1 cellular context compared by ENCODE assay signal in genomic region chr11:96817488-96817887, GRCh38.
TF ChIP-seq lines count a peak whose summit lies in the region.

No MANE protein-coding gene starts in this region.

TF ChIP-seq in K562, 482 proteins besides CTCF, POLR2A, EP300 and RAD21 (continued from another document and continues in another):
- TF ChIP-seq TSHZ1 (CRISPR knock-in tag; IDR thresholded peaks at IDR 0.05) = no peak
- no peak for TF ChIP-seq PCBP2 (IDR thresholded peaks at IDR 0.05; ENCODE audit: low read depth, low read length, poor library complexity, severe bottlenecking)
- TF ChIP-seq MTA2 (IDR thresholded peaks at IDR 0.05; ENCODE audit: low read depth) = peak; percentile 90
- TF ChIP-seq ZBTB7A (IDR thresholded peaks at IDR 0.05; ENCODE audit: borderline replicate concordance, control insufficient read depth, low read depth, low read length) = no peak
- TF ChIP-seq KDM5B (IDR thresholded peaks at IDR 0.05; ENCODE audit: insufficient replicate concordance, low read depth, low read length) = no peak
- no peak for TF ChIP-seq SP2 (IDR thresholded peaks at IDR 0.05; ENCODE audit: extremely low read depth, low read depth, low read length, poor library complexity, severe bottlenecking)
- no peak for TF ChIP-seq CHD1 (IDR thresholded peaks at IDR 0.05; ENCODE audit: low read length)
- TF ChIP-seq ZNF584 (CRISPR knock-in tag; IDR thresholded peaks at IDR 0.05; ENCODE audit: low read depth) = 0 out of 2 replicates have a peak, but pooled peaks have one; percentile 28
- TF ChIP-seq SMARCC2 (IDR thresholded peaks at IDR 0.05; ENCODE audit: low read depth) = peak; percentile 90
- TF ChIP-seq ZNF140 (CRISPR knock-in tag; IDR thresholded peaks at IDR 0.05) = no peak
- TF ChIP-seq TCF7 (IDR thresholded peaks at IDR 0.05; ENCODE audit: borderline replicate concordance) = no peak
- no peak for TF ChIP-seq ZNF655 (CRISPR knock-in tag; IDR thresholded peaks at IDR 0.05)
- no peak for TF ChIP-seq PRMT5 (CRISPR knock-in tag; IDR thresholded peaks at IDR 0.05)
- no peak for TF ChIP-seq CC2D1A (IDR thresholded peaks at IDR 0.05)
- TF ChIP-seq ZNF280A (IDR thresholded peaks at IDR 0.05; ENCODE audit: low read depth, partially characterized antibody) = no peak
- no peak for TF ChIP-seq ASH1L (IDR thresholded peaks at IDR 0.05; ENCODE audit: borderline replicate concordance, low read depth, partially characterized antibody)
- no peak for TF ChIP-seq ELF4 (CRISPR knock-in tag; IDR thresholded peaks at IDR 0.05)
- TF ChIP-seq ZNF57 (CRISPR knock-in tag; IDR thresholded peaks at IDR 0.05) = no peak
- TF ChIP-seq KLF10 (CRISPR knock-in tag; IDR thresholded peaks at IDR 0.05) = no peak
- TF ChIP-seq FOSL1 (tag; conservative IDR thresholded peaks at IDR 0.05) = peak; percentile 94
- TF ChIP-seq ZBTB34 (CRISPR knock-in tag; IDR thresholded peaks at IDR 0.05) = no peak
- peak; percentile 80 for TF ChIP-seq ATF4 (CRISPR knock-in tag; IDR thresholded peaks at IDR 0.05)
- no peak for TF ChIP-seq DEAF1 (CRISPR knock-in tag; IDR thresholded peaks at IDR 0.05)
- TF ChIP-seq HDAC1 (IDR thresholded peaks at IDR 0.05) = peak; percentile 38 to 94; a peak in 2 of 4 replicates
- TF ChIP-seq HDAC2 (IDR thresholded peaks at IDR 0.05) = peak; percentile 97
- no peak for TF ChIP-seq EP400 (IDR thresholded peaks at IDR 0.05)
- TF ChIP-seq E2F5 (CRISPR knock-in tag; IDR thresholded peaks at IDR 0.05) = no peak
- TF ChIP-seq MAFF (IDR thresholded peaks at IDR 0.05; ENCODE audit: low read length) = no peak
- TF ChIP-seq ATF1 (CRISPR knock-in tag; IDR thresholded peaks at IDR 0.05) = no peak
- peak; percentile 89 for TF ChIP-seq ATF1 (tag; IDR thresholded peaks at IDR 0.05)
- peak; percentile 96 for TF ChIP-seq DPF2 (IDR thresholded peaks at IDR 0.05)
- TF ChIP-seq SMAD4 (CRISPR knock-in tag; conservative IDR thresholded peaks at IDR 0.05) = 0 out of 2 replicates have a peak, but pooled peaks have one; percentile 16
- TF ChIP-seq SMAD2 (IDR thresholded peaks at IDR 0.05; ENCODE audit: low read depth, low read length) = no peak
- 0 out of 2 replicates have a peak, but pooled peaks have one; percentile 4 for TF ChIP-seq EGR1 (conservative IDR thresholded peaks at IDR 0.05)
- TF ChIP-seq SRSF9 (IDR thresholded peaks at IDR 0.05; ENCODE audit: borderline replicate concordance, low read depth, low read length) = no peak
- TF ChIP-seq ZBTB9 (CRISPR knock-in tag; IDR thresholded peaks at IDR 0.05) = no peak
- TF ChIP-seq AFF4 (CRISPR knock-in tag; IDR thresholded peaks at IDR 0.05) = no peak
- TF ChIP-seq ESRRA (IDR thresholded peaks at IDR 0.05; ENCODE audit: borderline replicate concordance, low read depth) = peak; percentile 17; the same call in 1 of the 2 replicates
- TF ChIP-seq ZNF263 (CRISPR knock-in tag; IDR thresholded peaks at IDR 0.05; ENCODE audit: borderline replicate concordance) = no peak
- TF ChIP-seq ARID2 (IDR thresholded peaks at IDR 0.05) = no peak
- TF ChIP-seq POLR2B (IDR thresholded peaks at IDR 0.05; ENCODE audit: low read depth, partially characterized antibody) = no peak
- peak; percentile 76 for TF ChIP-seq GATA2 (CRISPR knock-in tag; IDR thresholded peaks at IDR 0.05)
- TF ChIP-seq RBM25 (IDR thresholded peaks at IDR 0.05; ENCODE audit: low read depth, low read length, severe bottlenecking) = no peak
- no peak for TF ChIP-seq HOXB6 (CRISPR knock-in tag; IDR thresholded peaks at IDR 0.05; ENCODE audit: borderline replicate concordance)
- 0 out of 2 replicates have a peak, but pooled peaks have one; percentile 27 for TF ChIP-seq POLR2H (tag; IDR thresholded peaks at IDR 0.05; ENCODE audit: low read depth)
- peak in 1 of 2 experiments; percentile 86; a peak in 2 of 4 replicates for TF ChIP-seq TEAD1 (CRISPR knock-in tag; IDR thresholded peaks at IDR 0.05)
- TF ChIP-seq ZBED1 (IDR thresholded peaks at IDR 0.05) = no peak
- TF ChIP-seq PPARD (CRISPR knock-in tag; IDR thresholded peaks at IDR 0.05) = no peak
- TF ChIP-seq SMAD1 (IDR thresholded peaks at IDR 0.05; ENCODE audit: low read depth, low read length, partially characterized antibody) = peak; percentile 25
- no peak for TF ChIP-seq ZBTB1 (CRISPR knock-in tag; IDR thresholded peaks at IDR 0.05; ENCODE audit: borderline replicate concordance, low read depth)
